ENCODE assay signal across 14 cellular contexts in genomic region chr6:152401978-152402377, GRCh38.
DNase-seq lines count a peak whose midpoint lies in the region; ATAC-seq, FAIRE-seq and TF ChIP-seq lines count a peak whose summit lies in the region.
"Had no signal": no experiment of that assay in that cellular context is flagged by ENCODE, and none has a peak within 500 bp of the region (broad histone marks: within the 10 kb centered on the region; RNA-seq: fewer than 3 reads in every experiment).

No MANE protein-coding gene starts in this region.

- DNase-seq in ELR (ENCODE audit: low read depth): peak; percentile 68
- DNase-seq in PC-3: peak; percentile 86
- peak; percentile 77 for DNase-seq in dedifferentiated amniotic fluid mesenchymal stem cell (ENCODE audit: extremely low spot score)
- DNase-seq in osteoblast (ENCODE audit: insufficient read length, low spot score, missing footprints): peak; percentile 84
- no peak for DNase-seq in endodermal cell
- DNase-seq in GM19239 (ENCODE audit: insufficient read length, low spot score): no peak
- no peak for DNase-seq in NK-92 treated with Interleukin-12 subunit alpha and Interleukin-12 subunit beta, amount 100 ng/mL, for 24 hours (lab: John Stamatoyannopoulos, UW)
- DNase-seq in SKM-1 treated with dmso at 0.1 percent for 144 hours (lab: John Stamatoyannopoulos, UW; ENCODE audit: unreplicated experiment): no peak
- DNase-seq: activated T-cell treated with anti-CD3 and anti-CD28 coated beads, Interleukin-2, amount 50 U/mL, for 72 hours; central memory CD4-positive, alpha-beta T cell; NCI-H1694; WERI-Rb-1 had no signal

- H3K4me2 ChIP-seq in PC-3 (ENCODE audit: low read length) (peak overlapping the region; percentile 66), osteoblast (ENCODE audit: insufficient read depth, low read length) (peak overlapping the region; percentile 44)

- no peaks in the 10 kb centered on the region for H3K36me3 ChIP-seq in PC-3 (ENCODE audit: low read depth, low read length)
- no peaks in the 10 kb centered on the region for H3K36me3 ChIP-seq in osteoblast (ENCODE audit: insufficient read depth, low read length)
- H3K36me3 ChIP-seq in endodermal cell (ENCODE audit: control insufficient read depth, insufficient read depth, low read length): no peaks in the 10 kb centered on the region
- H3K36me3 ChIP-seq: prostate gland, WERI-Rb-1 had no signal

- H3K9ac ChIP-seq in PC-3 (ENCODE audit: low read length) (no peak overlapping the region), endodermal cell (ENCODE audit: extremely low read depth, low read length, poor library complexity, severe bottlenecking) (no peak overlapping the region)

- no peaks in the 10 kb centered on the region for H4K20me1 ChIP-seq in PC-3 (ENCODE audit: low read length)
- no peaks in the 10 kb centered on the region for H4K20me1 ChIP-seq in osteoblast (ENCODE audit: insufficient read depth, low read length)

- H3K36me3 Mint-ChIP-seq in endodermal cell (ENCODE audit: low read depth): no peaks in the 10 kb centered on the region
- H3K36me3 Mint-ChIP-seq: memory B cell had no signal

- 96 to 100% methylated on average over 3 of the region's 3 CpGs for WGBS in endodermal cell (ENCODE audit: insufficient coverage in 1 of 2, insufficient read length in 1 of 2), 2 experiments

- intact Hi-C loops in PC-3 (cut with micrococcal nuclease): no loop called here

- peaks cover 34% of the 10 kb centered on the region for H3K4me1 ChIP-seq in PC-3 (ENCODE audit: insufficient read depth, low read length)
- peaks cover 20% of the 10 kb centered on the region for H3K4me1 ChIP-seq in osteoblast (ENCODE audit: insufficient read depth, low read length)
- peaks cover 5% of the 10 kb centered on the region for H3K4me1 ChIP-seq in endodermal cell (ENCODE audit: control insufficient read depth, insufficient read depth, low read length)
- H3K4me1 ChIP-seq: prostate gland had no signal

- H3K27ac ChIP-seq in PC-3 (ENCODE audit: low read length) (peak overlapping the region; percentile 44), osteoblast (ENCODE audit: low read depth, low read length) (peak overlapping the region; percentile 29), endodermal cell (ENCODE audit: low read depth, low read length) (no peak overlapping the region)
- H3K27ac ChIP-seq: prostate gland, WERI-Rb-1 had no signal

- CTCF ChIA-PET in PC-3 (lab: Charles Lee): no interaction called here

- H3K27ac Mint-ChIP-seq in endodermal cell: no peak overlapping the region
- H3K27ac Mint-ChIP-seq: activated T-cell treated with anti-CD3 and anti-CD28 coated beads, Interleukin-2, amount 50 U/mL, for 72 hours; memory B cell had no signal

- POLR2A ChIA-PET in PC-3 (lab: Charles Lee; ENCODE audit: unreplicated experiment): no interaction called here

- TF ChIP-seq CTCF in PC-3 (conservative IDR thresholded peaks at IDR 0.05; ENCODE audit: low read depth, low read length) (no peak), osteoblast (IDR thresholded peaks at IDR 0.05; ENCODE audit: extremely low read depth, low read depth, low read length) (no peak), endodermal cell (conservative IDR thresholded peaks at IDR 0.05) (no peak)

- no TSS peak for BruUV-seq in PC-3 (replicated peaks; lab: Mats Ljungman, UMichigan)

- H3K9me3 ChIP-seq in PC-3 (ENCODE audit: low read length) (no peaks in the 10 kb centered on the region), osteoblast (ENCODE audit: low read depth, low read length) (no peaks in the 10 kb centered on the region), endodermal cell (ENCODE audit: control insufficient read depth, low read length) (no peaks in the 10 kb centered on the region)
- H3K9me3 ChIP-seq: prostate gland had no signal

- H3K4me3 ChIP-seq in PC-3 (ENCODE audit: low read length) (no peak overlapping the region), osteoblast (ENCODE audit: insufficient read depth, low read length) (no peak overlapping the region), endodermal cell (ENCODE audit: low read length) (no peak overlapping the region)
- H3K4me3 ChIP-seq: prostate gland had no signal

- H3K9me2 ChIP-seq in PC-3 (replicated peaks; ENCODE audit: low read length): no peaks in the 10 kb centered on the region

- H3K27me3 ChIP-seq in PC-3 (ENCODE audit: low read length) (no peaks in the 10 kb centered on the region), osteoblast (ENCODE audit: insufficient read depth, low read length) (no peaks in the 10 kb centered on the region), endodermal cell (ENCODE audit: control insufficient read depth, insufficient read depth, low read length, poor library complexity, severe bottlenecking) (no peaks in the 10 kb centered on the region)

- H3K27me3 Mint-ChIP-seq in endodermal cell (ENCODE audit: insufficient read depth): no peaks in the 10 kb centered on the region

- FAIRE-seq in GM19239 (lab: Jason Lieb, UNC): no peak

- no peak overlapping the region for H3K4me3 Mint-ChIP-seq in endodermal cell
- H3K4me3 Mint-ChIP-seq: activated T-cell treated with anti-CD3 and anti-CD28 coated beads, Interleukin-2, amount 50 U/mL, for 72 hours; memory B cell had no signal

- H2AFZ ChIP-seq in PC-3 (ENCODE audit: low read length): peak overlapping the region; percentile 29
- peak overlapping the region; percentile 87 for H2AFZ ChIP-seq in osteoblast (ENCODE audit: low read length)

- no peaks in the 10 kb centered on the region for H3K79me2 ChIP-seq in PC-3 (ENCODE audit: low read length)
- H3K79me2 ChIP-seq in osteoblast (ENCODE audit: insufficient read depth, low read length): no peaks in the 10 kb centered on the region

- H3K4me1 Mint-ChIP-seq in endodermal cell: peaks cover 12% of the 10 kb centered on the region
- H3K4me1 Mint-ChIP-seq: memory B cell had no signal

- no peaks in the 10 kb centered on the region for H3F3A ChIP-seq in PC-3 (ENCODE audit: low read length, unreplicated experiment)

- no peaks in the 10 kb centered on the region for H3K9me3 Mint-ChIP-seq in endodermal cell
- H3K9me3 Mint-ChIP-seq: activated T-cell treated with anti-CD3 and anti-CD28 coated beads, Interleukin-2, amount 50 U/mL, for 72 hours; memory B cell had no signal

- peak; percentile 98 for ATAC-seq in PC-3
- ATAC-seq: activated T-cell treated with anti-CD3 and anti-CD28 coated beads, Interleukin-2, amount 50 U/mL, for 72 hours had no signal

Comparison
In these comparisons a context has a peak if more than half of its experiments do, and no peak if none do; other contexts are left out.
1. DNase-seq: peak in ELR (single experiment), PC-3 (single experiment), dedifferentiated amniotic fluid mesenchymal stem cell (single experiment) and osteoblast (single experiment); none in endodermal cell (single experiment), GM19239 (single experiment), NK-92 treated with Interleukin-12 subunit alpha and Interleukin-12 subunit beta, amount 100 ng/mL, for 24 hours (single experiment) and SKM-1 treated with dmso at 0.1 percent for 144 hours (single experiment).